8 cellular contexts compared by ENCODE assay signal in the genomic region with DNA sequence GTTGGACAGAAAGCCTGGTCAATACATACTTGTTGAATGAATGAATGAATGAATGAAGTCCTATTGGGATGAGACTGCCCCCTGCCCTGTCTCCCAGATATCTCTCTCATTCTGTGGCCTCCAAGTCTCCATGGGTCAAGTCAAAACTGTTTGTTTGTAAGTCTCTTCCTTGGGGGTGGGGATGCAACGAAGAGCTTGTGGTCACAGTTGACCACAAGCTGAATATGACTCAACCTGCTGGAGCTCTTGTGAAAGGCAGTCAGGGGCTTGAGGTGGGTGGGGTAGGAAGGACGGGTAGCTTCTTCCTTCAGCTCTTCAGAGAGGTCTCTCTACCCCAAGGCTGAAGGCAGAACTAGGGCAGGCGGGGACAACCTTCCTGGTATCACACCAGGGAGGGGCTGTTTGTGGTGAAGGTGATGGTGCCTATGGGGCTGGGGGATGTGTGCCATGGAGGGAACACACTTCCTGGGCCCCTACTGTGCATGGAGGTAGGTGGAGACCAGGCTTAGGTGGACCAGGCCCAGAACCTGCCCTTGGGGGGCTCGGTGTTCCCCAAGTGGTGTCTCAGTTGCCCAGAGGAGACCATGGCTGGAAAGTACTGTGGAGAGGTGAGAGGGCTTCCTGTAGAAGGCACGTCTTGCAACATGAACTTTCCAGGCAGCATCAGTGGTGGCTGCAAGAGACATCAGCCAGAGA. TPM values are rescaled to one million over a fixed set of nuclear protein-coding genes. Genes with fewer than 3 reads are reported as not detected.
DNase-seq lines count a peak whose midpoint lies in the region; ATAC-seq and TF ChIP-seq lines count a peak whose summit lies in the region.

No MANE protein-coding gene starts in this region.

- peak; percentile 87 for DNase-seq in GM13977 (ENCODE audit: low spot score)
- DNase-seq in activated naive CD8-positive, alpha-beta T cell treated with anti-CD3 and anti-CD28 coated beads, Interleukin-2, amount 10 ng/mL, durations not matched to agents 7 days and 5 days, result peak; percentile 72
- DNase-seq in stromal cell of bone marrow (ENCODE audit: low read depth), result peak; percentile 86
- no peak for DNase-seq in nephron progenitor cell
- DNase-seq in NCI-H510A (lab: John Stamatoyannopoulos, UW), result no peak

- TF ChIP-seq CTCF in GM13977 (IDR thresholded peaks at IDR 0.05; ENCODE audit: extremely low read depth, insufficient read depth, missing control alignments), result no peak
- no peak for TF ChIP-seq CTCF in nephron progenitor cell (IDR thresholded peaks at IDR 0.05)

- POLR2A ChIA-PET in activated naive CD8-positive, alpha-beta T cell treated with anti-CD3 and anti-CD28 coated beads, Interleukin-2, amount 10 ng/mL, durations not matched to agents 7 days and 5 days (lab: Charles Lee), result interaction anchor here (0.5 to 1.9 kb wide), 14 partner anchors 9 to 226 kb away, joined by 3 to 20 read pairs (median 3); partner anchors contain the start of gene ZNF414

- H3K4me3 Mint-ChIP-seq in activated naive CD8-positive, alpha-beta T cell treated with anti-CD3 and anti-CD28 coated beads, Interleukin-2, amount 10 ng/mL, durations not matched to agents 7 days and 5 days, result peak overlapping the region; percentile 83
- H3K4me3 Mint-ChIP-seq in nephron progenitor cell, result no peak overlapping the region

- H3K27me3 Mint-ChIP-seq in activated naive CD8-positive, alpha-beta T cell treated with anti-CD3 and anti-CD28 coated beads, Interleukin-2, amount 10 ng/mL, durations not matched to agents 7 days and 5 days, result no peaks in the 10 kb centered on the region
- peaks cover under 1% of the 10 kb centered on the region for H3K27me3 Mint-ChIP-seq in nephron progenitor cell (ENCODE audit: low read depth, poor library complexity)

- ATAC-seq in HG03066 (IDR thresholded peaks at IDR 0.05; ENCODE audit: low read depth, unreplicated experiment), result peak; percentile 70
- ATAC-seq in SK-N-SH treated with all-trans-retinoic acid at 6 μM for 48 hours, result peak; percentile 56; the same call in 2 of the 3 replicates
- peak; percentile 91 for ATAC-seq in activated naive CD8-positive, alpha-beta T cell treated with anti-CD3 and anti-CD28 coated beads, Interleukin-2, amount 10 ng/mL, durations not matched to agents 7 days and 5 days (ENCODE audit: low read depth)

- H3K27ac ChIP-seq in layer of hippocampus (ENCODE audit: low read depth, low read length), result peak overlapping the region; percentile 22

- no peaks in the 10 kb centered on the region for H3K9me3 Mint-ChIP-seq in activated naive CD8-positive, alpha-beta T cell treated with anti-CD3 and anti-CD28 coated beads, Interleukin-2, amount 10 ng/mL, durations not matched to agents 7 days and 5 days
- peaks cover 5% of the 10 kb centered on the region for H3K9me3 Mint-ChIP-seq in nephron progenitor cell

- peaks cover 40% of the 10 kb centered on the region for H3K36me3 Mint-ChIP-seq in activated naive CD8-positive, alpha-beta T cell treated with anti-CD3 and anti-CD28 coated beads, Interleukin-2, amount 10 ng/mL, durations not matched to agents 7 days and 5 days
- peaks cover 10% of the 10 kb centered on the region for H3K36me3 Mint-ChIP-seq in nephron progenitor cell (ENCODE audit: low read depth)

- H3K27ac Mint-ChIP-seq in activated naive CD8-positive, alpha-beta T cell treated with anti-CD3 and anti-CD28 coated beads, Interleukin-2, amount 10 ng/mL, durations not matched to agents 7 days and 5 days, result peak overlapping the region; percentile 97
- no peak overlapping the region for H3K27ac Mint-ChIP-seq in nephron progenitor cell

- H3K27me3 ChIP-seq in layer of hippocampus (ENCODE audit: control insufficient read depth, insufficient read depth, low read length), result no peaks in the 10 kb centered on the region

- peaks cover 62% of the 10 kb centered on the region for H3K4me1 Mint-ChIP-seq in activated naive CD8-positive, alpha-beta T cell treated with anti-CD3 and anti-CD28 coated beads, Interleukin-2, amount 10 ng/mL, durations not matched to agents 7 days and 5 days
- no peaks in the 10 kb centered on the region for H3K4me1 Mint-ChIP-seq in nephron progenitor cell

- in situ Hi-C loops in GM13977 (cut with MboI; ENCODE audit: low pct_unique_long_range_greater_than_20kb, low sequenced_read_pairs, unreplicated experiment), result no loop called here

TF ChIP-seq in SK-N-SH treated with all-trans-retinoic acid at 6 μM for 48 hours, 23 proteins besides CTCF, POLR2A, EP300 and RAD21 (continues in another document):
- TF ChIP-seq TOX (CRISPR knock-in tag; IDR thresholded peaks at IDR 0.05; ENCODE audit: borderline replicate concordance), result no peak
- TF ChIP-seq CREB5 (CRISPR knock-in tag; IDR thresholded peaks at IDR 0.05; ENCODE audit: low read depth), result no peak
- TF ChIP-seq RARB (CRISPR knock-in tag; IDR thresholded peaks at IDR 0.05), result no peak
- no peak for TF ChIP-seq ZNF8 (CRISPR knock-in tag; IDR thresholded peaks at IDR 0.05)
- no peak for TF ChIP-seq ZNF70 (CRISPR knock-in tag; IDR thresholded peaks at IDR 0.05)
- TF ChIP-seq ARNTL (CRISPR knock-in tag; IDR thresholded peaks at IDR 0.05; ENCODE audit: borderline replicate concordance, low read depth), result no peak
- TF ChIP-seq, protein P1, sequence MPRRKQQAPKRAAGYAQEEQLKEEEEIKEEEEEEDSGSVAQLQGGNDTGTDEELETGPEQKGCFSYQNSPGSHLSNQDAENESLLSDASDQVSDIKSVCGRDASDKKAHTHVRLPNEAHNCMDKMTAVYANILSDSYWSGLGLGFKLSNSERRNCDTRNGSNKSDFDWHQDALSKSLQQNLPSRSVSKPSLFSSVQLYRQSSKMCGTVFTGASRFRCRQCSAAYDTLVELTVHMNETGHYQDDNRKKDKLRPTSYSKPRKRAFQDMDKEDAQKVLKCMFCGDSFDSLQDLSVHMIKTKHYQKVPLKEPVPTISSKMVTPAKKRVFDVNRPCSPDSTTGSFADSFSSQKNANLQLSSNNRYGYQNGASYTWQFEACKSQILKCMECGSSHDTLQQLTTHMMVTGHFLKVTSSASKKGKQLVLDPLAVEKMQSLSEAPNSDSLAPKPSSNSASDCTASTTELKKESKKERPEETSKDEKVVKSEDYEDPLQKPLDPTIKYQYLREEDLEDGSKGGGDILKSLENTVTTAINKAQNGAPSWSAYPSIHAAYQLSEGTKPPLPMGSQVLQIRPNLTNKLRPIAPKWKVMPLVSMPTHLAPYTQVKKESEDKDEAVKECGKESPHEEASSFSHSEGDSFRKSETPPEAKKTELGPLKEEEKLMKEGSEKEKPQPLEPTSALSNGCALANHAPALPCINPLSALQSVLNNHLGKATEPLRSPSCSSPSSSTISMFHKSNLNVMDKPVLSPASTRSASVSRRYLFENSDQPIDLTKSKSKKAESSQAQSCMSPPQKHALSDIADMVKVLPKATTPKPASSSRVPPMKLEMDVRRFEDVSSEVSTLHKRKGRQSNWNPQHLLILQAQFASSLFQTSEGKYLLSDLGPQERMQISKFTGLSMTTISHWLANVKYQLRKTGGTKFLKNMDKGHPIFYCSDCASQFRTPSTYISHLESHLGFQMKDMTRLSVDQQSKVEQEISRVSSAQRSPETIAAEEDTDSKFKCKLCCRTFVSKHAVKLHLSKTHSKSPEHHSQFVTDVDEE (CRISPR knock-in tag; IDR thresholded peaks at IDR 0.05), result no peak
- no peak for TF ChIP-seq ZFP30 (CRISPR knock-in tag; IDR thresholded peaks at IDR 0.05)
- TF ChIP-seq BACH2 (CRISPR knock-in tag; IDR thresholded peaks at IDR 0.05; ENCODE audit: borderline replicate concordance), result no peak
- no peak for TF ChIP-seq OSR1 (CRISPR knock-in tag; IDR thresholded peaks at IDR 0.05)
- no peak for TF ChIP-seq ZC3H10 (CRISPR knock-in tag; IDR thresholded peaks at IDR 0.05)
- no peak for TF ChIP-seq GLIS3 (CRISPR knock-in tag; IDR thresholded peaks at IDR 0.05)
- TF ChIP-seq PATZ1 (CRISPR knock-in tag; IDR thresholded peaks at IDR 0.05; ENCODE audit: borderline replicate concordance), result no peak
- no peak for TF ChIP-seq TCF4 (CRISPR knock-in tag; IDR thresholded peaks at IDR 0.05; ENCODE audit: borderline replicate concordance)
- TF ChIP-seq CSDC2 (CRISPR knock-in tag; IDR thresholded peaks at IDR 0.05), result no peak
- TF ChIP-seq PPARA (CRISPR knock-in tag; IDR thresholded peaks at IDR 0.05; ENCODE audit: borderline replicate concordance), result no peak
- no peak for TF ChIP-seq ZFP3 (CRISPR knock-in tag; IDR thresholded peaks at IDR 0.05)
- TF ChIP-seq ISL1 (CRISPR knock-in tag; IDR thresholded peaks at IDR 0.05), result no peak
- TF ChIP-seq SNAI2 (CRISPR knock-in tag; IDR thresholded peaks at IDR 0.05), result no peak

RNA-seq across cellular contexts. Expression of gene MYO1F, which starts 8.0 kb away (rescaled TPM):
- total RNA-seq in activated naive CD8-positive, alpha-beta T cell treated with anti-CD3 and anti-CD28 coated beads, Interleukin-2, amount 10 ng/mL, durations not matched to agents 7 days and 5 days, result 100 to 1,000 TPM; 306 to 332 TPM

RNA-seq across cellular contexts. Expression of gene ADAMTS10, which starts 41.3 kb away (rescaled TPM):
- 10 to 100 TPM; 40.3 to 41.3 TPM for total RNA-seq in activated naive CD8-positive, alpha-beta T cell treated with anti-CD3 and anti-CD28 coated beads, Interleukin-2, amount 10 ng/mL, durations not matched to agents 7 days and 5 days

RNA-seq across cellular contexts. Expression of gene ZNF414, which starts 55.2 kb away (rescaled TPM):
- 10 to 100 TPM; 38.2 to 40.5 TPM for total RNA-seq in activated naive CD8-positive, alpha-beta T cell treated with anti-CD3 and anti-CD28 coated beads, Interleukin-2, amount 10 ng/mL, durations not matched to agents 7 days and 5 days

Comparison
In these comparisons a context has a peak if more than half of its experiments do, and no peak if none do; other contexts are left out.
1. DNase-seq: peak in GM13977 (single experiment), activated naive CD8-positive, alpha-beta T cell treated with anti-CD3 and anti-CD28 coated beads, Interleukin-2, amount 10 ng/mL, durations not matched to agents 7 days and 5 days (single experiment) and stromal cell of bone marrow (single experiment); none in nephron progenitor cell (single experiment) and NCI-H510A (single experiment).
2. Peak in every context shown above with its lines, with median percentiles within 50 percentile points of each other: ATAC-seq.